ENCODE assay signal across 8 cellular contexts in genomic region chr1:8421721-8422120, GRCh38.
A peak's percentile ranks its signal among the peaks of the same experiment; 100 is the strongest.
DNase-seq lines count a peak whose midpoint lies in the region; ATAC-seq and TF ChIP-seq lines count a peak whose summit lies in the region.

No MANE protein-coding gene starts in this region.

- TF ChIP-seq CTCF in GM12864 (IDR thresholded peaks at IDR 0.05; ENCODE audit: low read depth, low read length, missing control alignments) (no peak), astrocyte of the spinal cord (IDR thresholded peaks at IDR 0.05; ENCODE audit: low read depth, low read length) (no peak)

- no peaks in the 10 kb centered on the region for H3K27me3 ChIP-seq in layer of hippocampus (ENCODE audit: control insufficient read depth, insufficient read depth, low read length)

- in situ Hi-C loops in astrocyte of the spinal cord (cut with HindIII; ENCODE audit: low sequenced_read_pairs), result no loop called here

- peak overlapping the region; percentile 40 for H3K27ac ChIP-seq in layer of hippocampus (ENCODE audit: low read depth, low read length)

- H3K4me3 ChIP-seq in GM12864 (ENCODE audit: low read depth, low read length), result peak overlapping the region; percentile 69
- peak overlapping the region; percentile 78 for H3K4me3 ChIP-seq in astrocyte of the spinal cord (ENCODE audit: low read depth, low read length)

- no peak for DNase-seq in GM12864 (ENCODE audit: low read depth)
- peak; percentile 13 for DNase-seq in astrocyte of the spinal cord (ENCODE audit: low read depth, low spot score)
- DNase-seq in superior temporal gyrus (ENCODE audit: extremely low spot score), result peak; percentile 50
- no peak for DNase-seq in central memory CD4-positive, alpha-beta T cell
- DNase-seq in SHP77 (lab: John Stamatoyannopoulos, UW), result no peak

- ATAC-seq in GM21723 (IDR thresholded peaks at IDR 0.05; ENCODE audit: unreplicated experiment) (no peak), GM18907 (IDR thresholded peaks at IDR 0.05; ENCODE audit: unreplicated experiment) (no peak)

Comparison
In these comparisons a context has a peak if more than half of its experiments do, and no peak if none do; other contexts are left out.
1. DNase-seq: peak in astrocyte of the spinal cord (single experiment) and superior temporal gyrus (single experiment); none in GM12864 (single experiment), central memory CD4-positive, alpha-beta T cell (single experiment) and SHP77 (0 of 2).